ENCODE assay signal across 23 cellular contexts in the genomic region with DNA sequence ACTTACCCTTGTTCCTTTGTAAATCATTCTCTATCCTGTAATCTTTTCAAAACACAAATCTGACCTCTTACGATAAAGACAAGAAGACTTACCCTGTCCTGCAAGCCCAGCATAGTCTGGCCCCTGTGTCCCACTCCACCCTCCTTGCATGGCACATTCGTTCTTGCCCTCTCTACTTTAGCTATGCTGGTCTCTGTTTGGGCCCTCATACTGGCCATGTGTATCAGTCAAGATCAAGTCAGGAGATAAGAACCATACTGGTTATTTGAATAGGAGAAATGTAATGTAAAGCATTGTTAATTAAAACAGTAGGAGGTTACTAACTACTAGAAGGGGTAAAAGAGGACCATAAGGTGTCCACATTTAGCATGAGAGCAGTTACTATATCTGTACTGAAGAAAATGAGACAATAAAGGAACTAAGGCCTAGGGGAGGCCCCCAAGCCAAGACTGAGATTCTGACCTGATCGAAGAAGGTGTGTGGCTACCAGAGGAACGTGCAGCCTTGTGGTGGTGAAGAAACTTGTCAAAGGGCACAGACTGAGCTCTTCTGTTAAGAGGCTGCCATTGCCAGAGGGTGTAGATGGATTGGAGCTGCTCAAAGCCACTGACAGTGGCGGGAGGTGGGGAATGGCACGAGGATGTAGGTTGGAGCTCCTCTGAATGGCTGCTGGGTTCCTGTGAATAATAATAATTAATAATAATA.
DNase-seq lines count a peak whose midpoint lies in the region; ATAC-seq, FAIRE-seq and TF ChIP-seq lines count a peak whose summit lies in the region.
"Had no signal": no experiment of that assay in that cellular context is flagged by ENCODE, and none has a peak within 500 bp of the region (broad histone marks: within the 10 kb centered on the region; RNA-seq: fewer than 3 reads in every experiment).

No MANE protein-coding gene starts in this region.

- WGBS in smooth muscle cell (ENCODE audit: low lambda C conversion rate): 94% methylated on average over 6 of the region's 6 CpGs
- 90 to 96% (median 94%) methylated on average over 6 of the region's 6 CpGs for WGBS in small intestine, 3 donors

- H3K4me2 ChIP-seq in smooth muscle cell: no peak overlapping the region

- H3K36me3 ChIP-seq in smooth muscle cell (ENCODE audit: low read depth) (peaks cover 5% of the 10 kb centered on the region), small intestine (ENCODE audit: control insufficient read depth in 2 of 2, insufficient read depth in 2 of 2, low read length in 2 of 2) (peaks cover 2 to 3% of the 10 kb centered on the region in 2 donors)
- H3K36me3 ChIP-seq: thoracic aorta had no signal

- intact Hi-C loops in posterior vena cava (cut with DNase I): no loop called here

- DNase-seq in smooth muscle cell (lab: John Stamatoyannopoulos, UW; ENCODE audit: unreplicated experiment) (no peak), posterior vena cava (ENCODE audit: low spot score) (no peak), small intestine (no peak), NCI-H524 treated with DMSO at 0.1 percent for 48 hours (lab: John Stamatoyannopoulos, UW) (no peak)
- DNase-seq: activated CD4-positive, alpha-beta T cell treated with anti-CD3 and anti-CD28 coated beads, Interleukin-2, amount 50 U/mL, for 1 hour; activated T-cell treated with anti-CD3 and anti-CD28 coated beads, Interleukin-2, amount 50 U/mL, for 24 hours; caudate nucleus; effector CD4-positive, alpha-beta T cell; GDM1; Kasumi-1; NCI-H1417 treated with DMSO at 0.1 percent for 48 hours; NCI-H446; sigmoid colon; stimulated activated CD4-positive, alpha-beta T cell treated with anti-CD3 and anti-CD28 coated beads, Interleukin-2, amount 100 ng/mL, for 48 hours; stimulated activated CD8-positive, alpha-beta memory T cell treated with anti-CD3 and anti-CD28 coated beads, Interleukin-4, amount 100 ng/mL, for 48 hours; T1000 had no signal

- H3K4me1 ChIP-seq in smooth muscle cell (ENCODE audit: low read depth) (peaks cover 10% of the 10 kb centered on the region), small intestine (ENCODE audit: control insufficient read depth in 2 of 2, insufficient read depth in 1 of 2, low read depth in 1 of 2, low read length in 1 of 2) (no peaks in the 10 kb centered on the region)
- H3K4me1 ChIP-seq: sigmoid colon had no signal

- TF ChIP-seq CTCF in smooth muscle cell (IDR thresholded peaks at IDR 0.05; ENCODE audit: borderline replicate concordance, insufficient read depth, poor library complexity, severe bottlenecking): no peak

- H3K27ac ChIP-seq in smooth muscle cell (ENCODE audit: low read depth): peak overlapping the region; percentile 20
- H3K27ac ChIP-seq in small intestine (ENCODE audit: low read depth in 1 of 2, low read length in 1 of 2): no peak overlapping the region
- H3K27ac ChIP-seq: sigmoid colon, thoracic aorta had no signal

- H3K27me3 ChIP-seq in smooth muscle cell (ENCODE audit: low read depth): no peaks in the 10 kb centered on the region
- no peaks in the 10 kb centered on the region for H3K27me3 ChIP-seq in small intestine (ENCODE audit: control insufficient read depth in 2 of 2, insufficient read depth in 2 of 2, low read length in 2 of 2)
- H3K27me3 ChIP-seq: sigmoid colon had no signal

- no peak overlapping the region for H2AFZ ChIP-seq in smooth muscle cell (ENCODE audit: low read depth)

- ATAC-seq in GM19035 (IDR thresholded peaks at IDR 0.05; ENCODE audit: unreplicated experiment): peak; percentile 72
- peak; percentile 85 for ATAC-seq in HG02571 (IDR thresholded peaks at IDR 0.05; ENCODE audit: unreplicated experiment)
- ATAC-seq in HG03175 (IDR thresholded peaks at IDR 0.05; ENCODE audit: unreplicated experiment): peak; percentile 52
- no peak for ATAC-seq in HG02840 (IDR thresholded peaks at IDR 0.05; ENCODE audit: low FRiP score, unreplicated experiment)

- H3K9me3 ChIP-seq in smooth muscle cell (replicated peaks; ENCODE audit: low read depth) (no peaks in the 10 kb centered on the region), small intestine (ENCODE audit: control insufficient read depth, low read depth) (no peaks in the 10 kb centered on the region)
- H3K9me3 ChIP-seq: sigmoid colon, thoracic aorta had no signal

- no peak overlapping the region for H3K4me3 ChIP-seq in smooth muscle cell
- no peak overlapping the region for H3K4me3 ChIP-seq in small intestine (ENCODE audit: low read depth in 1 of 2, low read length in 2 of 2)
- H3K4me3 ChIP-seq: sigmoid colon, thoracic aorta had no signal

- H4K20me1 ChIP-seq in smooth muscle cell (ENCODE audit: low read depth): peaks cover 26% of the 10 kb centered on the region

- no peak for FAIRE-seq in small intestine (lab: Jason Lieb, UNC)
- FAIRE-seq: D721Med, keratinocyte had no signal

- H3K79me2 ChIP-seq in smooth muscle cell (ENCODE audit: low read depth): peaks cover 7% of the 10 kb centered on the region

- peaks cover 5% of the 10 kb centered on the region for H3F3A ChIP-seq in smooth muscle cell (ENCODE audit: low read depth)

- H3K9ac ChIP-seq in smooth muscle cell (ENCODE audit: low read depth): no peak overlapping the region
